In the genomic region with DNA sequence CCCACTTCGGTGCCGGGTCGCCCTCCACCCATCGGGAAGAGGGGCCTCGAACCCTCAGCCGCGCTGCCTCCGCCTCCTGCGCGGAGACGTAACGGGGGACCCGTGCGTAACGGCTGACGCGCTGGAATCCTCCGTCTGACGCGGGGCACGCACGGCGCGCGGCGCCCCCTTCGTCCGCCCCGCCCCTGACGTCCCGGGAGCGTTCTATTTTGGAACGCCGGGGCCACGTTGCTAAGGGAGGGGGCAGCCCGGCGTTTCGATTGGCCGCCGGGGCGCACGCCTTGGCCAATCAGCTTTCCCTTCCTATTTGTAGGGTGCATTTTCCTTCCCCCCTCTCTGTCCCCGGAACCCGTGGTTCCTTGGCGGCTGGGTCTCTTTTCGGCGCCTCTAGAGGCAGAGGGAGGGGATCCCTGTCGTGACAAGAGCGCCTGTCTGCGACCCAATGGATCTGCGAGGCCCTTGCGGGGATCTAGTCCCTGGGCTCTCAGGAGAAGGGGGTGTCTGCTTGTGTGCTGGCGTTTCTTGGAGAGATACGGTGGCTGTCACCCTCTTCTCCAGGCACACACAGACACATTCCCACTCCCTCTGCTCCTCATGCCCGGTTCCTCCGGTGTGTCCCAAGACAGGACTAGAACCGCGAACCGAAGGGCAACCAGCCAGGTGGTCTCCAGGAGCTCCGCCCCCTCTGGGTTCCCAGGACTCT, we compare ENCODE assay signal across 8 cellular contexts. TPM values are rescaled to one million over a fixed set of nuclear protein-coding genes. Genes with fewer than 3 reads are reported as not detected.
DNase-seq lines count a peak whose midpoint lies in the region; ATAC-seq and TF ChIP-seq lines count a peak whose summit lies in the region.

No MANE protein-coding gene starts in this region.

- peaks cover 18% of the 10 kb centered on the region for H3K27me3 Mint-ChIP-seq in activated T-cell treated with anti-CD3 and anti-CD28 coated beads, Interleukin-2, amount 50 U/mL, for 24 hours

- H3K4me3 ChIP-seq in PC-3 (ENCODE audit: low read length) (peak overlapping the region; percentile 79), muscle layer of colon (ENCODE audit: low read depth in 1 of 2, low read length in 2 of 2) (peak overlapping the region; percentile 63 to 91)

- peak overlapping the region; percentile 94 for H3K27ac Mint-ChIP-seq in activated T-cell treated with anti-CD3 and anti-CD28 coated beads, Interleukin-2, amount 50 U/mL, for 24 hours

- H3F3A ChIP-seq in PC-3 (ENCODE audit: low read length, unreplicated experiment) = no peaks in the 10 kb centered on the region

- TF ChIP-seq CTCF in PC-3 (conservative IDR thresholded peaks at IDR 0.05; ENCODE audit: low read depth, low read length) = no peak

- H2AFZ ChIP-seq in PC-3 (ENCODE audit: low read length) = no peak overlapping the region

- H3K9me2 ChIP-seq in PC-3 (replicated peaks; ENCODE audit: low read length) = no peaks in the 10 kb centered on the region

- intact Hi-C loops in PC-3 (cut with micrococcal nuclease) = no loop called here

- H3K27me3 ChIP-seq in PC-3 (ENCODE audit: low read length) (no peaks in the 10 kb centered on the region), muscle layer of colon (ENCODE audit: control insufficient read depth in 1 of 2, insufficient read depth in 2 of 2, low read length in 2 of 2) (no peaks in the 10 kb centered on the region)

- peak; percentile 50 for ATAC-seq in GM21576 (IDR thresholded peaks at IDR 0.05; ENCODE audit: unreplicated experiment)
- ATAC-seq in PC-3 = peak; percentile 63

- H3K36me3 ChIP-seq in PC-3 (ENCODE audit: low read depth, low read length) (no peaks in the 10 kb centered on the region), muscle layer of colon (ENCODE audit: insufficient read depth, low read length) (peaks cover 10% of the 10 kb centered on the region)

- peaks cover 33% of the 10 kb centered on the region for H3K36me3 Mint-ChIP-seq in activated T-cell treated with anti-CD3 and anti-CD28 coated beads, Interleukin-2, amount 50 U/mL, for 24 hours (ENCODE audit: low read depth)

- peaks cover 11% of the 10 kb centered on the region for H3K4me1 ChIP-seq in PC-3 (ENCODE audit: insufficient read depth, low read length)
- peaks cover 24% of the 10 kb centered on the region for H3K4me1 ChIP-seq in muscle layer of colon (ENCODE audit: insufficient read depth, low read length)

- peak; percentile 94 for TF ChIP-seq POLR2A in erythroblast (IDR thresholded peaks at IDR 0.05; ENCODE audit: low read length)

- TF ChIP-seq RAD21 in Ishikawa (IDR thresholded peaks at IDR 0.05; ENCODE audit: low read depth) = no peak

- peak overlapping the region; percentile 89 for H3K9ac ChIP-seq in PC-3 (ENCODE audit: low read length)
- H3K9ac ChIP-seq in muscle layer of colon (ENCODE audit: low read length) = peak overlapping the region; percentile 89

- POLR2A ChIA-PET in PC-3 (lab: Charles Lee; ENCODE audit: unreplicated experiment) = interaction anchor here (0.6 to 0.9 kb wide), 4 partner anchors 14 to 433 kb away, joined by 3 to 4 read pairs (median 4); partner anchors contain the start of gene MYPOP

- no peak for TF ChIP-seq EP300 in Ishikawa (IDR thresholded peaks at IDR 0.05; ENCODE audit: borderline replicate concordance)

- H3K4me1 Mint-ChIP-seq in activated T-cell treated with anti-CD3 and anti-CD28 coated beads, Interleukin-2, amount 50 U/mL, for 24 hours (ENCODE audit: low read depth) = peaks cover 51% of the 10 kb centered on the region

- peaks cover 33% of the 10 kb centered on the region for H4K20me1 ChIP-seq in PC-3 (ENCODE audit: low read length)

- no peaks in the 10 kb centered on the region for H3K9me3 Mint-ChIP-seq in activated T-cell treated with anti-CD3 and anti-CD28 coated beads, Interleukin-2, amount 50 U/mL, for 24 hours

- peaks cover 16% of the 10 kb centered on the region for H3K79me2 ChIP-seq in PC-3 (ENCODE audit: low read length)

- no TSS peak for BruUV-seq in PC-3 (replicated peaks; lab: Mats Ljungman, UMichigan)

- H3K9me3 ChIP-seq in PC-3 (ENCODE audit: low read length) (no peaks in the 10 kb centered on the region), muscle layer of colon (ENCODE audit: low read length) (no peaks in the 10 kb centered on the region)

- H3K4me2 ChIP-seq in PC-3 (ENCODE audit: low read length) = peak overlapping the region; percentile 97

- H3K27ac ChIP-seq in PC-3 (ENCODE audit: low read length) (peak overlapping the region; percentile 62), muscle layer of colon (ENCODE audit: low read depth, low read length) (peak overlapping the region; percentile 73)

- CTCF ChIA-PET in PC-3 (lab: Charles Lee) = interaction anchor here (1.9 kb wide), 1 partner anchor 9 kb away, joined by 9 read pairs; no protein-coding TSS in a partner anchor

- H3K4me3 Mint-ChIP-seq in activated T-cell treated with anti-CD3 and anti-CD28 coated beads, Interleukin-2, amount 50 U/mL, for 24 hours = peak overlapping the region; percentile 86

- peak; percentile 99 for DNase-seq in DMS 273 (lab: John Stamatoyannopoulos, UW; ENCODE audit: unreplicated experiment)
- peak; percentile 91 for DNase-seq in PC-3
- peak; percentile 97 for DNase-seq in activated T-cell treated with anti-CD3 and anti-CD28 coated beads, Interleukin-2, amount 50 U/mL, for 24 hours
- DNase-seq in erythroblast (lab: John Stamatoyannopoulos, UW) = peak; percentile 96
- peak; percentile 81 to 84 for DNase-seq in stimulated activated CD8-positive, alpha-beta memory T cell treated with anti-CD3 and anti-CD28 coated beads, Interleukin-7, amount 100 ng/mL, for 1 hour (ENCODE audit: low read depth in 2 of 2)

TF ChIP-seq in Ishikawa, 13 proteins besides CTCF, POLR2A, EP300 and RAD21:
- TF ChIP-seq YY1 (IDR thresholded peaks at IDR 0.05; ENCODE audit: low read depth) (no peak), CREB1 (IDR thresholded peaks at IDR 0.05; ENCODE audit: low read depth) (peak; percentile 88), USF1 (IDR thresholded peaks at IDR 0.05) (no peak), REST (IDR thresholded peaks at IDR 0.05; ENCODE audit: low read depth) (no peak), FOXM1 (IDR thresholded peaks at IDR 0.05; ENCODE audit: borderline replicate concordance, low read depth) (no peak), ZBTB7A (IDR thresholded peaks at IDR 0.05; ENCODE audit: low read depth) (0 out of 2 replicates have a peak, but pooled peaks have one; percentile 2), TEAD4 (IDR thresholded peaks at IDR 0.05) (peak; percentile 81), TCF12 (IDR thresholded peaks at IDR 0.05; ENCODE audit: low read depth) (no peak), NFIC (IDR thresholded peaks at IDR 0.05) (0 out of 2 replicates have a peak, but pooled peaks have one; percentile 20), CEBPB (IDR thresholded peaks at IDR 0.05) (no peak), EGR1 (IDR thresholded peaks at IDR 0.05) (no peak)
- TF ChIP-seq, protein P1, sequence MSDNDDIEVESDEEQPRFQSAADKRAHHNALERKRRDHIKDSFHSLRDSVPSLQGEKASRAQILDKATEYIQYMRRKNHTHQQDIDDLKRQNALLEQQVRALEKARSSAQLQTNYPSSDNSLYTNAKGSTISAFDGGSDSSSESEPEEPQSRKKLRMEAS (IDR thresholded peaks at IDR 0.05) = peak; percentile 86

RNA-seq across cellular contexts. Expression of gene FOSB, which starts 1.5 kb away (rescaled TPM):
- total RNA-seq in PC-3 (2014; rRNA removed) = 35.8 and 60.5 TPM in 2 replicates

RNA-seq across cellular contexts. Expression of gene RTN2, which starts 27.6 kb away (rescaled TPM):
- total RNA-seq in PC-3 (2014; rRNA removed) = 9.5 and 12.9 TPM in 2 replicates

RNA-seq across cellular contexts. Expression of gene PPM1N, which starts 29.0 kb away (rescaled TPM):
- total RNA-seq in PC-3 (2014; rRNA removed) = 2.5 and 4.7 TPM in 2 replicates

RNA-seq across cellular contexts. Expression of gene VASP, which starts 38.0 kb away (rescaled TPM):
- 120 and 158 TPM in 2 replicates for total RNA-seq in PC-3 (2014; rRNA removed)

RNA-seq across cellular contexts. Expression of gene ERCC1, which starts 45.6 kb away (rescaled TPM):
- total RNA-seq in PC-3 (2014; rRNA removed) = 56.2 and 57.3 TPM in 2 replicates

Comparison
In these comparisons a context has a peak if more than half of its experiments do, and no peak if none do; other contexts are left out.
1. Peak in every context shown above with its lines: DNase-seq, ATAC-seq, H3K4me3 ChIP-seq and H3K27ac ChIP-seq.